25 cellular contexts compared by ENCODE assay signal in the genomic region with DNA sequence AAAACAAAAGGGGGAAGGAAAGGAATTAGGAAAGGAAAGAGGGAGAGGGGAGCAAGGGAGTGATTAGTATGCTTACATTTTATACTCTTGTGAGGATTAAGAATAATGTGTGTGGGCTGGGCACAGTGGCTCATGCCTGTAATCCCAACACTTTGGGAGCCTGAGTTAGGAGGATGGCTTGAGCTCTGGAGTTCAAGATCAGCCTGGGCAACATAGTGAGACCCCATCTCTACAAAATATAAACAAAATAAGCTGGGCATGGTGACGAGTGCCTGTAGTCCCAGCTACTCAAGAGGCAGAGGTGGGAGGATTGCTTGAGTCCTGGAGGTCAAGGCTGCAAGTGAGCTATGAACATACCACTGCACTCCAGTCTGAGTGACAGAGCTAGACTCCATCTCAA. TPM values are rescaled to one million over a fixed set of nuclear protein-coding genes. Genes with fewer than 3 reads are reported as not detected.
DNase-seq lines count a peak whose midpoint lies in the region; ATAC-seq and TF ChIP-seq lines count a peak whose summit lies in the region.
"Had no signal": no experiment of that assay in that cellular context is flagged by ENCODE, and none has a peak within 500 bp of the region (broad histone marks: within the 10 kb centered on the region; RNA-seq: fewer than 3 reads in every experiment).

No MANE protein-coding gene starts in this region.

- no peaks in the 10 kb centered on the region for H3K79me2 ChIP-seq in OCI-LY1 (ENCODE audit: insufficient read depth, low read length)

- CTCF ChIA-PET in A673 (lab: Charles Lee) = interaction anchor here (0.6 to 1.5 kb wide), 2 partner anchors 267 to 268 kb away, joined by 3 to 4 read pairs; no protein-coding TSS in a partner anchor

- no peak for DNase-seq in central memory CD8-positive, alpha-beta T cell (ENCODE audit: low spot score in 2 of 2)
- DNase-seq in naive B cell (no peak), A673 (ENCODE audit: low spot score) (no peak), HuH-7.5 (ENCODE audit: low spot score) (no peak), cerebellum (ENCODE audit: low spot score) (no peak)
- DNase-seq: activated CD8-positive, alpha-beta T cell treated with anti-CD3 and anti-CD28 coated beads, Interleukin-2, amount 10 ng/mL, durations not matched to agents 7 days and 5 days; activated effector memory CD4-positive, alpha-beta T cell treated with anti-CD3 and anti-CD28 coated beads, Interleukin-2, amount 50 U/mL, for 16 hours; activated naive CD8-positive, alpha-beta T cell treated with anti-CD3 and anti-CD28 coated beads, Interleukin-2, amount 50 U/mL, for 24 hours; cerebellar nuclear complex; GOT3; IMR-90; left ventricle myocardium superior; NCI-H1105 treated with DMSO at 0.1 percent for 48 hours; NCI-H2029 treated with DMSO at 0.1 percent for 48 hours; NCI-H345; NCI-H748 treated with DMSO at 0.1 percent for 48 hours; ovary; RPMI8226 had no signal

- peaks cover 16 to 58% (median 30%) of the 10 kb centered on the region in 10 experiments; a peak in 19 of 20 replicates for H3K4me1 ChIP-seq in BLaER1 treated with 17β-estradiol and CSF1 and Interleukin-3, amounts not matched to agents 10 nM and 100 nM
- peaks cover 36% of the 10 kb centered on the region for H3K4me1 ChIP-seq in OCI-LY1 (ENCODE audit: insufficient read depth, low read length, severe bottlenecking)
- H3K4me1 ChIP-seq in A673 (ENCODE audit: insufficient read depth, low read length, poor library complexity, severe bottlenecking) = no peaks in the 10 kb centered on the region
- H3K4me1 ChIP-seq: right atrium auricular region had no signal

- H3F3A ChIP-seq in OCI-LY1 (ENCODE audit: insufficient read depth, low read length) = no peaks in the 10 kb centered on the region

- H3K4me1 Mint-ChIP-seq in central memory CD8-positive, alpha-beta T cell = peaks cover 14% of the 10 kb centered on the region
- H3K4me1 Mint-ChIP-seq in naive B cell = peaks cover 27 to 49% (median 36%) of the 10 kb centered on the region in 3 donors
- H3K4me1 Mint-ChIP-seq: mesothelial cell of epicardium had no signal

- POLR2A ChIA-PET in A673 (lab: Charles Lee; ENCODE audit: low non-redundant PET) = interaction anchor here (0.5 kb wide), 1 partner anchor 158 kb away, joined by 3 read pairs; no protein-coding TSS in a partner anchor

- H3K27ac ChIP-seq in BLaER1 treated with 17β-estradiol and CSF1 and Interleukin-3, amounts not matched to agents 10 nM and 100 nM = peak overlapping the region in 9 of 11 experiments; percentile 45 to 75 (median 62); a peak in 18 of 22 replicates
- peak overlapping the region; percentile 94 for H3K27ac ChIP-seq in OCI-LY1 (ENCODE audit: low read depth, low read length, poor library complexity, severe bottlenecking)
- no peak overlapping the region for H3K27ac ChIP-seq in A673 (ENCODE audit: low read depth, low read length, poor library complexity, severe bottlenecking)
- H3K27ac ChIP-seq: ovary, right atrium auricular region had no signal

- TF ChIP-seq CTCF in OCI-LY1 (IDR thresholded peaks at IDR 0.05; ENCODE audit: low read length) = no peak
- TF ChIP-seq CTCF in A673 (conservative IDR thresholded peaks at IDR 0.05; ENCODE audit: low read depth, low read length) = no peak

- H3K9me2 ChIP-seq in OCI-LY1 (ENCODE audit: low read depth, low read length) = no peaks in the 10 kb centered on the region

- H3K4me3 Mint-ChIP-seq in central memory CD8-positive, alpha-beta T cell = no peak overlapping the region
- peak overlapping the region in 7 of 8 donors; percentile 30 to 88 (median 64) for H3K4me3 Mint-ChIP-seq in naive B cell
- H3K4me3 Mint-ChIP-seq: activated CD8-positive, alpha-beta T cell treated with anti-CD3 and anti-CD28 coated beads, Interleukin-2, amount 10 ng/mL, durations not matched to agents 7 days and 5 days; activated naive CD8-positive, alpha-beta T cell treated with anti-CD3 and anti-CD28 coated beads, Interleukin-2, amount 50 U/mL, for 24 hours; CD14-positive monocyte; mesothelial cell of epicardium; T-helper 1 cell treated with Interleukin-12 subunit alpha and Interleukin-12 subunit beta and Interleukin-4 antibody, amounts not matched to agents 30 μg/mL and 1 μg/mL, for 36 hours had no signal

- peaks cover 0 to 7% (median 4%) of the 10 kb centered on the region in 11 experiments; a peak in 5 of 22 replicates for H3K9me3 ChIP-seq in BLaER1 treated with 17β-estradiol and CSF1 and Interleukin-3, amounts not matched to agents 10 nM and 100 nM (replicated peaks in 1 of 11)
- H3K9me3 ChIP-seq in OCI-LY1 (ENCODE audit: low read length) = no peaks in the 10 kb centered on the region
- H3K9me3 ChIP-seq in A673 (ENCODE audit: low read depth, low read length, poor library complexity, severe bottlenecking) = no peaks in the 10 kb centered on the region
- H3K9me3 ChIP-seq: ovary, right atrium auricular region had no signal

- H3K4me3 ChIP-seq in BLaER1 treated with 17β-estradiol and CSF1 and Interleukin-3, amounts not matched to agents 10 nM and 100 nM = no peak overlapping the region
- no peak overlapping the region for H3K4me3 ChIP-seq in OCI-LY1 (ENCODE audit: low read depth, low read length, poor library complexity, severe bottlenecking)
- no peak overlapping the region for H3K4me3 ChIP-seq in A673 (ENCODE audit: low read depth, low read length, poor library complexity, severe bottlenecking)
- H3K4me3 ChIP-seq: ovary, right atrium auricular region had no signal

- no peaks in the 10 kb centered on the region for H3K9me3 Mint-ChIP-seq in central memory CD8-positive, alpha-beta T cell
- H3K9me3 Mint-ChIP-seq in naive B cell = peaks cover 0 to 2% (median 0%) of the 10 kb centered on the region in 7 donors
- H3K9me3 Mint-ChIP-seq: activated naive CD8-positive, alpha-beta T cell treated with anti-CD3 and anti-CD28 coated beads, Interleukin-2, amount 50 U/mL, for 24 hours; mesothelial cell of epicardium; T-helper 1 cell treated with Interleukin-12 subunit alpha and Interleukin-12 subunit beta and Interleukin-4 antibody, amounts not matched to agents 30 μg/mL and 1 μg/mL, for 36 hours had no signal

- no peak for ATAC-seq in central memory CD8-positive, alpha-beta T cell (replicated peaks; ENCODE audit: extremely low read depth, poor library complexity, severe bottlenecking)
- ATAC-seq in naive B cell (ENCODE audit: low read depth in 2 of 2) (no peak), GM19455 (IDR thresholded peaks at IDR 0.05; ENCODE audit: unreplicated experiment) (no peak)
- ATAC-seq: activated CD8-positive, alpha-beta T cell treated with anti-CD3 and anti-CD28 coated beads, Interleukin-2, amount 10 ng/mL, durations not matched to agents 7 days and 5 days; left ventricle myocardium superior had no signal

- H3K36me3 Mint-ChIP-seq in central memory CD8-positive, alpha-beta T cell (ENCODE audit: insufficient read depth) = peaks cover 13% of the 10 kb centered on the region
- H3K36me3 Mint-ChIP-seq in naive B cell = peaks cover 7 to 12% of the 10 kb centered on the region in 2 donors

- no TSS peak for BruUV-seq in A673 (replicated peaks; lab: Mats Ljungman, UMichigan)

- H3K27ac Mint-ChIP-seq in central memory CD8-positive, alpha-beta T cell (ENCODE audit: low read depth) = peak overlapping the region; percentile 57
- H3K27ac Mint-ChIP-seq in naive B cell = peak overlapping the region; percentile 97 to 100 (median 100)
- H3K27ac Mint-ChIP-seq: activated CD8-positive, alpha-beta T cell treated with anti-CD3 and anti-CD28 coated beads, Interleukin-2, amount 10 ng/mL, durations not matched to agents 7 days and 5 days; mesothelial cell of epicardium; T-helper 1 cell treated with Interleukin-12 subunit alpha and Interleukin-12 subunit beta and Interleukin-4 antibody, amounts not matched to agents 30 μg/mL and 1 μg/mL, for 36 hours had no signal

- H3K27me3 Mint-ChIP-seq in central memory CD8-positive, alpha-beta T cell = no peaks in the 10 kb centered on the region
- H3K27me3 Mint-ChIP-seq in naive B cell = no peaks in the 10 kb centered on the region
- H3K27me3 Mint-ChIP-seq: activated naive CD8-positive, alpha-beta T cell treated with anti-CD3 and anti-CD28 coated beads, Interleukin-2, amount 50 U/mL, for 24 hours had no signal

- peaks cover 7 to 46% (median 31%) of the 10 kb centered on the region in 11 experiments; a peak in 19 of 22 replicates for H3K36me3 ChIP-seq in BLaER1 treated with 17β-estradiol and CSF1 and Interleukin-3, amounts not matched to agents 10 nM and 100 nM
- peaks cover 36% of the 10 kb centered on the region for H3K36me3 ChIP-seq in OCI-LY1 (ENCODE audit: insufficient read depth, low read length)
- H3K36me3 ChIP-seq in A673 (ENCODE audit: insufficient read depth, low read length, poor library complexity, severe bottlenecking) = no peaks in the 10 kb centered on the region
- H3K36me3 ChIP-seq: ovary, right atrium auricular region had no signal

- intact Hi-C loops in A673 (cut with micrococcal nuclease; ENCODE audit: unreplicated experiment) = loop anchor here (10.0 kb wide), 1 partner anchor 278 kb away; no protein-coding TSS in a partner anchor

- no peaks in the 10 kb centered on the region for H4K20me1 ChIP-seq in BLaER1 treated with 17β-estradiol and CSF1 and Interleukin-3, amounts not matched to agents 10 nM and 100 nM
- no peaks in the 10 kb centered on the region for H4K20me1 ChIP-seq in OCI-LY1 (ENCODE audit: insufficient read depth, low read length)

- H3K4me2 ChIP-seq in BLaER1 treated with 17β-estradiol and CSF1 and Interleukin-3, amounts not matched to agents 10 nM and 100 nM = peak overlapping the region; percentile 45 to 78 (median 63); a peak in 21 of 22 replicates
- H3K4me2 ChIP-seq in OCI-LY1 (ENCODE audit: low read length) = peak overlapping the region; percentile 38; the same call in 1 of the 2 replicates

- no peak overlapping the region for H2AFZ ChIP-seq in OCI-LY1 (ENCODE audit: low read length)

- no peaks in the 10 kb centered on the region for H3K27me3 ChIP-seq in BLaER1 treated with 17β-estradiol and CSF1 and Interleukin-3, amounts not matched to agents 10 nM and 100 nM
- H3K27me3 ChIP-seq in OCI-LY1 (ENCODE audit: insufficient read depth, low read length) (no peaks in the 10 kb centered on the region), A673 (replicated peaks; ENCODE audit: insufficient read depth, low read depth, low read length, poor library complexity) (no peaks in the 10 kb centered on the region)
- H3K27me3 ChIP-seq: ovary, right atrium auricular region had no signal

- no peak overlapping the region for H3K9ac ChIP-seq in BLaER1 treated with 17β-estradiol and CSF1 and Interleukin-3, amounts not matched to agents 10 nM and 100 nM
- peak overlapping the region; percentile 29; the same call in 1 of the 2 replicates for H3K9ac ChIP-seq in OCI-LY1 (ENCODE audit: low read length)

RNA-seq across cellular contexts. Expression of a gene that starts 47.0 kb away (rescaled TPM):
- 10 to 100 TPM; 14.0 to 43.9 (median 30.8) TPM for polyA plus RNA-seq in naive B cell (ENCODE audit: low read depth in 6 of 6)
- total RNA-seq in A673 (2021) (5.8 and 7.1 TPM in 2 replicates), cerebellum (3.2 TPM)
